In the genomic region with DNA sequence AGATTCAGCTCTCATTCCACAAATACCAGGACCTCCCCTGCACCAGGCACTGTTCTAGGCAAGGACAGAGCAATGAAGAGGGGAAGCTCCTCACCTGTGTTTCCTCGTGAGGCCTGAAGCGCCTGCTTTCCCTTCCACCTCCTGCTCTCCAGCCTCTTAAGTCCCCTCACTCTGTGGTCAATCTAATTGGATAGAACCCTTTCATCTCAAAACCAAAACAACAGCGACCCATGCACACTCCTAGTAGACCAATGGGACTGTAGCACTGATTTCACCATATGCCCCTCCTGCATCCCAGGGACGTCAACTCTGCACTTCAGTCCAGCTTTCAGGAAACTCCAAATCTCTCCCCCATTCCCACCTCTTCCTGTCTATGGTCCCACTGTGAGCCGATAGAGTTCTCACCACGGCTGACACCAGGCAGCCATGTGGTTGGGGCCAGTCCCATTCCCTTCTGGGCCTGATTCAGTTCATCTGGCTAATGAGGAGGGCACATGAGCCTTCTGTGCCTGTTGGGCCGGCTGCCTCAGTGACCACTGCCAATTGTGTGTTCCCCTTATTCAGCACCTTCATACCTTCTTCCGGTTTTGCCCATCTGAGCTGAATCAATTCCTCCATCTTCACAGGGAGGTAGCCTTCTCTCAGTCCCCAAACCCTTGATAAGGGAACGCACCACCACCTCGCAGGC, we compare ENCODE assay signal across 11 cellular contexts. TPM values are rescaled to one million over a fixed set of nuclear protein-coding genes. Genes with fewer than 3 reads are reported as not detected.
DNase-seq lines count a peak whose midpoint lies in the region; ATAC-seq and TF ChIP-seq lines count a peak whose summit lies in the region.
"Had no signal": no experiment of that assay in that cellular context is flagged by ENCODE, and none has a peak within 500 bp of the region (broad histone marks: within the 10 kb centered on the region; RNA-seq: fewer than 3 reads in every experiment).

No MANE protein-coding gene starts in this region.

- H3K36me3 ChIP-seq in mucosa of rectum (ENCODE audit: control insufficient read depth in 2 of 2, insufficient read depth in 2 of 2, low read length in 2 of 2) (no peaks in the 10 kb centered on the region), urinary bladder (ENCODE audit: insufficient read depth) (no peaks in the 10 kb centered on the region)

- no peak for ATAC-seq in Right ventricle myocardium inferior
- no peak for ATAC-seq in WTC11
- ATAC-seq: activated naive CD4-positive, alpha-beta T cell treated with anti-CD3 and anti-CD28 coated beads, Interleukin-2, amount 50 U/mL, for 72 hours; natural killer cell treated with Interleukin-12 subunit alpha and Interleukin-12 subunit beta and Interleukin-15 and Interleukin-18, amount 100 ng/mL, for 72 hours had no signal

- H3K36me3 Mint-ChIP-seq in WTC11, result no peaks in the 10 kb centered on the region
- H3K36me3 Mint-ChIP-seq: activated naive CD4-positive, alpha-beta T cell treated with anti-CD3 and anti-CD28 coated beads, Interleukin-2, amount 50 U/mL, for 72 hours; natural killer cell treated with Interleukin-12 subunit alpha and Interleukin-12 subunit beta and Interleukin-15 and Interleukin-18, amount 100 ng/mL, for 72 hours had no signal

- H3K4me1 Mint-ChIP-seq in WTC11, result no peaks in the 10 kb centered on the region; the same call in 1 of the 2 replicates

- no peak for TF ChIP-seq CTCF in coronary artery (IDR thresholded peaks at IDR 0.05)
- no peak for TF ChIP-seq CTCF in WTC11 (IDR thresholded peaks at IDR 0.05)

- CTCF ChIA-PET in WTC11 (lab: Charles Lee), result interaction anchor here (0.7 to 1.6 kb wide), 2 partner anchors 83 to 86 kb away, joined by 4 to 8 read pairs; no protein-coding TSS in a partner anchor

- H3K9ac ChIP-seq in mucosa of rectum (ENCODE audit: low read depth in 1 of 2, low read length in 2 of 2), result no peak overlapping the region

- H3K27me3 Mint-ChIP-seq in WTC11 (ENCODE audit: low read depth), result no peaks in the 10 kb centered on the region
- H3K27me3 Mint-ChIP-seq: natural killer cell treated with Interleukin-12 subunit alpha and Interleukin-12 subunit beta and Interleukin-15 and Interleukin-18, amount 100 ng/mL, for 72 hours had no signal

- DNase-seq in cardiac septum (ENCODE audit: low spot score), result peak; percentile 56
- no peak for DNase-seq in Right ventricle myocardium inferior (ENCODE audit: missing footprints)
- DNase-seq in coronary artery (ENCODE audit: low spot score), result no peak
- no peak for DNase-seq in iPS-NIHi7 (ENCODE audit: extremely low spot score)
- no peak for DNase-seq in activated CD4-positive, alpha-beta T cell treated with anti-CD3 and anti-CD28 coated beads for 1 hour
- no peak for DNase-seq in WTC11 (ENCODE audit: low spot score)
- DNase-seq: NCI-H1048 had no signal

- intact Hi-C loops in cardiac septum (cut with DNase I) (loop anchor here (2.0 kb wide), 1 partner anchor 31 kb away; no protein-coding TSS in a partner anchor), Right ventricle myocardium inferior (cut with DNase I) (no loop called here)

- 90% methylated on average over 10 of the region's 10 CpGs for WGBS in urinary bladder

- H3K4me3 ChIP-seq in coronary artery (no peak overlapping the region), mucosa of rectum (ENCODE audit: low read length in 2 of 2) (no peak overlapping the region), urinary bladder (ENCODE audit: low read depth, low read length) (no peak overlapping the region)

- H3K4me1 ChIP-seq in mucosa of rectum (ENCODE audit: control insufficient read depth in 2 of 2, insufficient read depth in 2 of 2, low read length in 2 of 2) (peaks cover 6 to 28% of the 10 kb centered on the region in 2 donors), urinary bladder (ENCODE audit: insufficient read depth) (no peaks in the 10 kb centered on the region)

- H3K9me3 Mint-ChIP-seq in WTC11, result peaks cover 4% of the 10 kb centered on the region
- H3K9me3 Mint-ChIP-seq: activated naive CD4-positive, alpha-beta T cell treated with anti-CD3 and anti-CD28 coated beads, Interleukin-2, amount 50 U/mL, for 72 hours; natural killer cell treated with Interleukin-12 subunit alpha and Interleukin-12 subunit beta and Interleukin-15 and Interleukin-18, amount 100 ng/mL, for 72 hours had no signal

- H3K27ac Mint-ChIP-seq in WTC11, result no peak overlapping the region
- H3K27ac Mint-ChIP-seq: natural killer cell treated with Interleukin-12 subunit alpha and Interleukin-12 subunit beta and Interleukin-15 and Interleukin-18, amount 100 ng/mL, for 72 hours had no signal

- H3K4me3 Mint-ChIP-seq in WTC11, result no peak overlapping the region
- H3K4me3 Mint-ChIP-seq: natural killer cell treated with Interleukin-12 subunit alpha and Interleukin-12 subunit beta and Interleukin-15 and Interleukin-18, amount 100 ng/mL, for 72 hours had no signal

- POLR2A ChIA-PET in WTC11 (lab: Charles Lee), result interaction anchor here (1.0 kb wide), 1 partner anchor 19 kb away, joined by 3 read pairs; no protein-coding TSS in a partner anchor

- H3K27ac ChIP-seq in coronary artery, result peak overlapping the region; percentile 23 to 46
- H3K27ac ChIP-seq in mucosa of rectum (ENCODE audit: low read depth in 2 of 2, low read length in 2 of 2), result peak overlapping the region; percentile 54 to 63
- peak overlapping the region; percentile 33 for H3K27ac ChIP-seq in urinary bladder (ENCODE audit: low read depth)

- H3K9me3 ChIP-seq in mucosa of rectum (ENCODE audit: control insufficient read depth in 2 of 2, low read length in 2 of 2), result no peaks in the 10 kb centered on the region

- H3K27me3 ChIP-seq in mucosa of rectum (ENCODE audit: control insufficient read depth in 2 of 2, insufficient read depth in 2 of 2, low read length in 2 of 2), result no peaks in the 10 kb centered on the region

TF ChIP-seq in WTC11, 78 proteins besides CTCF, POLR2A, EP300 and RAD21 (continues in another document):
- TF ChIP-seq MAX (CRISPR knock-in tag; IDR thresholded peaks at IDR 0.05), result no peak
- no peak for TF ChIP-seq KAT7 (CRISPR knock-in tag; IDR thresholded peaks at IDR 0.05; ENCODE audit: borderline replicate concordance)
- TF ChIP-seq ZNF396 (CRISPR knock-in tag; IDR thresholded peaks at IDR 0.05; ENCODE audit: borderline replicate concordance), result no peak
- TF ChIP-seq, protein P1, sequence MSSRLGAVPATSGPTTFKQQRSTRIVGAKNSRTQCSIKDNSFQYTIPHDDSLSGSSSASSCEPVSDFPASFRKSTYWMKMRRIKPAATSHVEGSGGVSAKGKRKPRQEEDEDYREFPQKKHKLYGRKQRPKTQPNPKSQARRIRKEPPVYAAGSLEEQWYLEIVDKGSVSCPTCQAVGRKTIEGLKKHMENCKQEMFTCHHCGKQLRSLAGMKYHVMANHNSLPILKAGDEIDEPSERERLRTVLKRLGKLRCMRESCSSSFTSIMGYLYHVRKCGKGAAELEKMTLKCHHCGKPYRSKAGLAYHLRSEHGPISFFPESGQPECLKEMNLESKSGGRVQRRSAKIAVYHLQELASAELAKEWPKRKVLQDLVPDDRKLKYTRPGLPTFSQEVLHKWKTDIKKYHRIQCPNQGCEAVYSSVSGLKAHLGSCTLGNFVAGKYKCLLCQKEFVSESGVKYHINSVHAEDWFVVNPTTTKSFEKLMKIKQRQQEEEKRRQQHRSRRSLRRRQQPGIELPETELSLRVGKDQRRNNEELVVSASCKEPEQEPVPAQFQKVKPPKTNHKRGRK (CRISPR knock-in tag; IDR thresholded peaks at IDR 0.05; ENCODE audit: borderline replicate concordance), result no peak
- no peak for TF ChIP-seq PRRX2 (CRISPR knock-in tag; IDR thresholded peaks at IDR 0.05)
- no peak for TF ChIP-seq ATF6 (CRISPR knock-in tag; IDR thresholded peaks at IDR 0.05)
- TF ChIP-seq CREM (CRISPR knock-in tag; IDR thresholded peaks at IDR 0.05), result no peak
- TF ChIP-seq NR2C2 (CRISPR knock-in tag; IDR thresholded peaks at IDR 0.05), result no peak
- TF ChIP-seq CREB1 (CRISPR knock-in tag; IDR thresholded peaks at IDR 0.05), result no peak
- TF ChIP-seq E2F1 (CRISPR knock-in tag; IDR thresholded peaks at IDR 0.05), result no peak

RNA-seq across cellular contexts. Expression of gene MAT2A, which starts 33.3 kb away (rescaled TPM):
- total RNA-seq in cardiac septum (146 TPM), Right ventricle myocardium inferior (118 TPM), urinary bladder (94.8 TPM), WTC11 (2021) (208 to 222 TPM (median 208 TPM) in 3 replicates)
- 242 TPM for polyA plus RNA-seq in urinary bladder

RNA-seq across cellular contexts. Expression of gene GGCX, which starts 55.6 kb away (rescaled TPM):
- total RNA-seq in cardiac septum (23.3 TPM), Right ventricle myocardium inferior (26.9 TPM), urinary bladder (42.3 TPM), WTC11 (2021) (40.9 to 42.9 TPM (median 41.4 TPM) in 3 replicates)
- polyA plus RNA-seq in urinary bladder, result 26.4 TPM
